Comparison of ENCODE assay signal across 14 cellular contexts in the genomic region with DNA sequence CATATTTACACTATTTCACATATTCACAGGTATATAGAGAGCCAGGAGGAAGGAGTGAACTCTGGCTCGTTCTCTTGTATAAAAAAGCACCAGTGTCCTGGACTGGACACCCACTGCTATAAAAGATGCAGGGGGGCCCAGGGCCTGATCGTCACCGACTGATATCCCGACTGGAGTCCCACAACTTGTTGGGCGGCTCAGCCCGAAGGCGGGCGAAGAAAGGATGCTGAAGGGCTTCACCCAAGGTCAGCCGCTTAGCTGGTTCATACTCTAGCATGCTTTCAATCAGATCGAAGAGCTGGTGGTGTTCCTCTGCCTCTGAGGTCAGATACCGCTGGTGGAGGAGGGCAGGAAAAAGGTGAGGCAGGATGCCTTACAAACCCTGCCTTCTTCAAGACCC. TPM values are rescaled to one million over a fixed set of nuclear protein-coding genes. Genes with fewer than 3 reads are reported as not detected.
A peak's percentile ranks its signal among the peaks of the same experiment; 100 is the strongest.
DNase-seq lines count a peak whose midpoint lies in the region; ATAC-seq, FAIRE-seq and TF ChIP-seq lines count a peak whose summit lies in the region.
"Had no signal": no experiment of that assay in that cellular context is flagged by ENCODE, and none has a peak within 500 bp of the region (broad histone marks: within the 10 kb centered on the region; RNA-seq: fewer than 3 reads in every experiment).

No MANE protein-coding gene starts in this region.

- H3K27ac ChIP-seq in cardiac muscle cell (peak overlapping the region; percentile 64), keratinocyte (ENCODE audit: control insufficient read depth, insufficient read depth, low read length) (peak overlapping the region; percentile 78), tibial nerve (peak overlapping the region in 3 of 4 donors; percentile 60 to 95 (median 90))

- TF ChIP-seq CTCF in cardiac muscle cell (IDR thresholded peaks at IDR 0.05; ENCODE audit: low read depth, low read length) (no peak), keratinocyte (optimal IDR thresholded peaks at IDR 0.05 in 1 of 3, IDR thresholded peaks at IDR 0.05 in 1 of 3, conservative IDR thresholded peaks at IDR 0.05 in 1 of 3; ENCODE audit: extremely low read depth in 1 of 3, insufficient read depth in 2 of 3, low read length in 3 of 3) (no peak), tibial nerve (IDR thresholded peaks at IDR 0.05) (no peak)

- no peaks in the 10 kb centered on the region for H3K9me3 Mint-ChIP-seq in activated CD4-positive, alpha-beta memory T cell treated with anti-CD3 and anti-CD28 coated beads for 36 hours

- TF ChIP-seq POLR2A in tibial nerve (IDR thresholded peaks at IDR 0.05), result no peak

- dilution Hi-C loops in keratinocyte (cut with MboI; ENCODE audit: extremely low pct_ligation_motif_present, low sequenced_read_pairs), result no loop called here

- H3K36me3 ChIP-seq in cardiac muscle cell, result peaks cover 45% of the 10 kb centered on the region
- peaks cover 36 to 50% of the 10 kb centered on the region in 2 experiments for H3K36me3 ChIP-seq in keratinocyte (ENCODE audit: control insufficient read depth in 2 of 2, extremely low read depth in 1 of 2, insufficient read depth in 2 of 2, low read length in 2 of 2)
- H3K36me3 ChIP-seq in tibial nerve, result peaks cover 0 to 73% (median 53%) of the 10 kb centered on the region in 3 donors

- peaks cover 24% of the 10 kb centered on the region for H3K4me1 Mint-ChIP-seq in activated CD4-positive, alpha-beta memory T cell treated with anti-CD3 and anti-CD28 coated beads for 36 hours (ENCODE audit: low read depth)

- H3K9me3 ChIP-seq in cardiac muscle cell (ENCODE audit: low read depth) (no peaks in the 10 kb centered on the region), keratinocyte (ENCODE audit: control insufficient read depth, low read depth, low read length) (no peaks in the 10 kb centered on the region), tibial nerve (no peaks in the 10 kb centered on the region)
- H3K9me3 ChIP-seq: BLaER1 treated with 17β-estradiol and CSF1 and Interleukin-3, amounts not matched to agents 10 nM and 100 nM had no signal

- H4K20me1 ChIP-seq in keratinocyte (ENCODE audit: control insufficient read depth, extremely low read depth, insufficient read depth, low read length), result no peaks in the 10 kb centered on the region

- peaks cover 18% of the 10 kb centered on the region for H3K79me2 ChIP-seq in keratinocyte (ENCODE audit: control insufficient read depth, insufficient read depth, low read length)

- H3K4me2 ChIP-seq in keratinocyte (ENCODE audit: control insufficient read depth, extremely low read depth, insufficient read depth, low read depth, low read length), result peak overlapping the region; percentile 98

- H3K36me3 Mint-ChIP-seq in activated CD4-positive, alpha-beta memory T cell treated with anti-CD3 and anti-CD28 coated beads for 36 hours, result peaks cover 72% of the 10 kb centered on the region

- no peaks in the 10 kb centered on the region for H3K27me3 Mint-ChIP-seq in activated CD4-positive, alpha-beta memory T cell treated with anti-CD3 and anti-CD28 coated beads for 36 hours

- FAIRE-seq in keratinocyte (lab: Jason Lieb, UNC), result no peak
- FAIRE-seq: small intestine had no signal

- CTCF ChIA-PET in activated CD4-positive, alpha-beta memory T cell treated with anti-CD3 and anti-CD28 coated beads for 36 hours (lab: Charles Lee), result interaction anchor here (0.9 to 1.2 kb wide), 3 partner anchors 12 to 60 kb away, joined by 3 to 14 read pairs (median 6); no protein-coding TSS in a partner anchor

- peak overlapping the region; percentile 86 for H3K9ac ChIP-seq in keratinocyte (ENCODE audit: control insufficient read depth, extremely low read depth, insufficient read depth, low read length)

- intact Hi-C loops in cardiac septum (cut with DNase I), result no loop called here
- intact Hi-C loops in activated CD4-positive, alpha-beta memory T cell treated with anti-CD3 and anti-CD28 coated beads for 36 hours (cut with micrococcal nuclease), result no loop called here

- peak overlapping the region; percentile 88 for H3K27ac Mint-ChIP-seq in activated CD4-positive, alpha-beta memory T cell treated with anti-CD3 and anti-CD28 coated beads for 36 hours

- H3K27me3 ChIP-seq in cardiac muscle cell (no peaks in the 10 kb centered on the region), keratinocyte (ENCODE audit: control insufficient read depth, extremely low read depth, insufficient read depth, low read length) (no peaks in the 10 kb centered on the region), tibial nerve (no peaks in the 10 kb centered on the region)
- H3K27me3 ChIP-seq: BLaER1 treated with 17β-estradiol and CSF1 and Interleukin-3, amounts not matched to agents 10 nM and 100 nM had no signal

- H3K4me3 Mint-ChIP-seq in activated CD4-positive, alpha-beta memory T cell treated with anti-CD3 and anti-CD28 coated beads for 36 hours, result no peak overlapping the region

- POLR2A ChIA-PET in activated CD4-positive, alpha-beta memory T cell treated with anti-CD3 and anti-CD28 coated beads for 36 hours (lab: Charles Lee), result interaction anchor here (1.2 kb wide), 1 partner anchor 10 kb away, joined by 4 read pairs; a partner anchor contains a TSS

- no peak for DNase-seq in cardiac muscle cell (ENCODE audit: low read depth in 1 of 2, low spot score in 1 of 2)
- DNase-seq in cardiac septum (ENCODE audit: low spot score), result no peak
- no peak for DNase-seq in activated CD4-positive, alpha-beta memory T cell treated with anti-CD3 and anti-CD28 coated beads for 36 hours
- DNase-seq in keratinocyte (ENCODE audit: low read depth, low spot score), result no peak
- no peak for DNase-seq in tibial nerve (ENCODE audit: low spot score in 2 of 2)
- DNase-seq in GM03348 (ENCODE audit: low spot score), result no peak
- DNase-seq in stimulated activated CD4-positive, alpha-beta T cell treated with anti-CD3 and anti-CD28 coated beads, Interleukin-2, amount 100 ng/mL, for 24 hours, result no peak
- DNase-seq: cerebellar nuclear complex, midbrain, small intestine had no signal

- no peak overlapping the region for H3K4me3 ChIP-seq in cardiac muscle cell
- no peak overlapping the region for H3K4me3 ChIP-seq in keratinocyte (ENCODE audit: control insufficient read depth in 2 of 3, extremely low read depth in 1 of 3, insufficient read depth in 2 of 3, low read depth in 1 of 3, low read length in 3 of 3)
- H3K4me3 ChIP-seq in tibial nerve, result no peak overlapping the region

- H3K4me1 ChIP-seq in cardiac muscle cell (ENCODE audit: low read depth) (peaks cover 7% of the 10 kb centered on the region), keratinocyte (ENCODE audit: control insufficient read depth, extremely low read depth, insufficient read depth, low read length) (peaks cover 14% of the 10 kb centered on the region), tibial nerve (peaks cover 0 to 24% (median 13%) of the 10 kb centered on the region in 4 donors)

- H2AFZ ChIP-seq in keratinocyte (ENCODE audit: control insufficient read depth, low read length), result no peak overlapping the region

- no peak for TF ChIP-seq EP300 in tibial nerve (IDR thresholded peaks at IDR 0.05)

- 80 to 86% methylated on average over 9 to 11 of the region's 11 CpGs for WGBS in tibial nerve, 2 donors

- no peaks in the 10 kb centered on the region for H3K9me1 ChIP-seq in keratinocyte (ENCODE audit: control insufficient read depth, extremely low read depth, insufficient read depth, low read length)

- ATAC-seq in GM18867 (IDR thresholded peaks at IDR 0.05; ENCODE audit: unreplicated experiment), result no peak

RNA-seq across cellular contexts. Expression of a gene that starts 0.9 kb away (rescaled TPM):
- total RNA-seq in cardiac muscle cell, result 67.3 and 109 TPM in 2 replicates
- polyA plus RNA-seq in cardiac muscle cell, result 100 and 172 TPM in 2 replicates
- total RNA-seq in cardiac septum, result 61.5 TPM
- total RNA-seq in activated CD4-positive, alpha-beta memory T cell treated with anti-CD3 and anti-CD28 coated beads for 36 hours, result 10 to 100 TPM; 89.6 to 91.7 TPM
- polyA plus RNA-seq in keratinocyte, result 72.1 to 97.0 TPM (median 91.3 TPM) in 3 replicates
- 18.7 TPM for polyA plus RNA-seq in keratinocyte (2011; ENCODE audit: low read depth)
- 70.0 and 83.7 TPM in 2 replicates for polyA plus RNA-seq in keratinocyte (2011; cell fraction: cytosol; rRNA removed)
- polyA plus RNA-seq in keratinocyte (2011; cell fraction: nucleus; rRNA removed), result 104 and 111 TPM in 2 replicates
- polyA plus RNA-seq in keratinocyte (2012; ENCODE audit: low replicate concordance), result 59.6 and 60.0 TPM in 2 replicates
- 66.3 to 139 TPM (median 80.7 TPM) in 3 replicates for polyA minus RNA-seq in keratinocyte
- polyA minus RNA-seq in keratinocyte (2011; cell fraction: cytosol; rRNA and poly(A)+ RNA removed), result 103 TPM
- 41.2 and 50.0 TPM in 2 replicates for polyA minus RNA-seq in keratinocyte (2011; cell fraction: nucleus; rRNA and poly(A)+ RNA removed)
- 10 to 100 TPM; 54.5 to 91.1 (median 65.2) TPM for total RNA-seq in tibial nerve

RNA-seq across cellular contexts. Expression of a gene that starts 7.8 kb away (rescaled TPM):
- total RNA-seq in cardiac muscle cell (39.5 and 46.2 TPM in 2 replicates), cardiac septum (15.5 TPM), tibial nerve (10 to 100 TPM; 22.7 to 42.0 (median 26.6) TPM)
- polyA plus RNA-seq in cardiac muscle cell (42.0 and 59.2 TPM in 2 replicates), keratinocyte (8.8 to 12.6 TPM (median 9.2 TPM) in 3 replicates)
- total RNA-seq in activated CD4-positive, alpha-beta memory T cell treated with anti-CD3 and anti-CD28 coated beads for 36 hours, result 10 to 100 TPM; 32.9 to 34.1 TPM
- 5.9 TPM for polyA plus RNA-seq in keratinocyte (2011; ENCODE audit: low read depth)
- 13.5 and 25.2 TPM in 2 replicates for polyA plus RNA-seq in keratinocyte (2011; cell fraction: cytosol; rRNA removed)
- 22.5 and 30.8 TPM in 2 replicates for polyA plus RNA-seq in keratinocyte (2011; cell fraction: nucleus; rRNA removed)
- 26.2 and 38.0 TPM in 2 replicates for polyA plus RNA-seq in keratinocyte (2012; ENCODE audit: low replicate concordance)
- 7.4 to 47.3 TPM (median 8.8 TPM) in 3 replicates for polyA minus RNA-seq in keratinocyte
- polyA minus RNA-seq in keratinocyte (2011; cell fraction: cytosol; rRNA and poly(A)+ RNA removed), result 32.0 TPM
- polyA minus RNA-seq in keratinocyte (2011; cell fraction: nucleus; rRNA and poly(A)+ RNA removed), result 13.2 and 13.6 TPM in 2 replicates

RNA-seq across cellular contexts. Expression of a gene that starts 10.2 kb away (rescaled TPM):
- 57.3 and 65.3 TPM in 2 replicates for total RNA-seq in cardiac muscle cell
- 45.1 and 68.5 TPM in 2 replicates for polyA plus RNA-seq in cardiac muscle cell
- total RNA-seq in cardiac septum, result 24.7 TPM
- total RNA-seq in activated CD4-positive, alpha-beta memory T cell treated with anti-CD3 and anti-CD28 coated beads for 36 hours, result 10 to 100 TPM; 62.0 to 68.1 TPM
- polyA plus RNA-seq in keratinocyte, result 42.1 to 45.3 TPM (median 43.1 TPM) in 3 replicates
- polyA plus RNA-seq in keratinocyte (2011; ENCODE audit: low read depth), result 20.3 TPM
- polyA plus RNA-seq in keratinocyte (2011; cell fraction: cytosol; rRNA removed), result 14.0 and 15.8 TPM in 2 replicates
- polyA plus RNA-seq in keratinocyte (2011; cell fraction: nucleus; rRNA removed), result 141 and 160 TPM in 2 replicates
- 23.4 and 26.4 TPM in 2 replicates for polyA plus RNA-seq in keratinocyte (2012; ENCODE audit: low replicate concordance)
- polyA minus RNA-seq in keratinocyte, result 26.4 to 66.1 TPM (median 42.9 TPM) in 3 replicates
- 20.3 TPM for polyA minus RNA-seq in keratinocyte (2011; cell fraction: cytosol; rRNA and poly(A)+ RNA removed)
- 24.1 and 33.3 TPM in 2 replicates for polyA minus RNA-seq in keratinocyte (2011; cell fraction: nucleus; rRNA and poly(A)+ RNA removed)
- total RNA-seq in tibial nerve, result 10 to 100 TPM; 41.0 to 70.6 (median 52.3) TPM

RNA-seq across cellular contexts. Expression of a gene that starts 14.2 kb away (rescaled TPM):
- total RNA-seq in cardiac muscle cell, result 1.7 and 3.5 TPM in 2 replicates
- 3.7 and 12.9 TPM in 2 replicates for polyA plus RNA-seq in cardiac muscle cell
- 2.2 TPM for total RNA-seq in cardiac septum
- 1 to 10 TPM; 1.9 to 2.4 TPM for total RNA-seq in activated CD4-positive, alpha-beta memory T cell treated with anti-CD3 and anti-CD28 coated beads for 36 hours
- polyA plus RNA-seq in keratinocyte, result 2.9 to 4.8 TPM (median 3.0 TPM) in 3 replicates
- polyA plus RNA-seq in keratinocyte (2011; ENCODE audit: low read depth), result 1.3 TPM
- 1.4 and 1.5 TPM in 2 replicates for polyA plus RNA-seq in keratinocyte (2011; cell fraction: cytosol; rRNA removed)
- polyA plus RNA-seq in keratinocyte (2011; cell fraction: nucleus; rRNA removed), result 19.9 and 21.8 TPM in 2 replicates
- 1.2 and 1.9 TPM in 2 replicates for polyA plus RNA-seq in keratinocyte (2012; ENCODE audit: low replicate concordance)
- polyA minus RNA-seq in keratinocyte, result 4.9 to 6.6 TPM (median 5.9 TPM) in 3 replicates
- polyA minus RNA-seq in keratinocyte (2011; cell fraction: cytosol; rRNA and poly(A)+ RNA removed), result 1.9 TPM
- 3.4 and 5.6 TPM in 2 replicates for polyA minus RNA-seq in keratinocyte (2011; cell fraction: nucleus; rRNA and poly(A)+ RNA removed)
- total RNA-seq in tibial nerve, result 1 to 10 TPM; 1.7 to 2.7 (median 2.4) TPM

RNA-seq across cellular contexts. Expression of a gene that starts 38.2 kb away (rescaled TPM):
- 0.06 TPM in 1 of 2 replicates, not detected in the other for total RNA-seq in cardiac muscle cell
- not detected in 2 replicates for polyA plus RNA-seq in cardiac muscle cell
- not detected for total RNA-seq in cardiac septum
- total RNA-seq in activated CD4-positive, alpha-beta memory T cell treated with anti-CD3 and anti-CD28 coated beads for 36 hours, result not detected
- polyA plus RNA-seq in keratinocyte, result 0.03 to 0.04 TPM in 2 of 3 replicates, not detected in the other
- polyA plus RNA-seq in keratinocyte (2011; ENCODE audit: low read depth), result not detected
- 0.03 and 0.05 TPM in 2 replicates for polyA plus RNA-seq in keratinocyte (2011; cell fraction: cytosol; rRNA removed)
- polyA plus RNA-seq in keratinocyte (2011; cell fraction: nucleus; rRNA removed), result 0.05 TPM in 1 of 2 replicates, not detected in the other
- polyA plus RNA-seq in keratinocyte (2012; ENCODE audit: low replicate concordance), result 0.11 TPM in 1 of 2 replicates, not detected in the other
- polyA minus RNA-seq in keratinocyte, result 0.06 TPM in 1 of 3 replicates, not detected in the others
- not detected for polyA minus RNA-seq in keratinocyte (2011; cell fraction: cytosol; rRNA and poly(A)+ RNA removed)
- polyA minus RNA-seq in keratinocyte (2011; cell fraction: nucleus; rRNA and poly(A)+ RNA removed), result not detected in 2 replicates
- under 1 TPM in 3 of 4 donors, not detected in 1; 0.20 to 0.66 (median 0.21) TPM for total RNA-seq in tibial nerve
- total RNA-seq: HT1080, RPMI7951 had no signal
